22 cellular contexts compared by ENCODE assay signal in genomic region chr10:27138277-27138676, GRCh38.
"Had no signal": no experiment of that assay in that cellular context is flagged by ENCODE, and none has a peak within 500 bp of the region (broad histone marks: within the 10 kb centered on the region; RNA-seq: fewer than 3 reads in every experiment).

No MANE protein-coding gene starts in this region.

- H3K4me3 Mint-ChIP-seq: activated CD4-positive, alpha-beta memory T cell treated with anti-CD3 and anti-CD28 coated beads for 36 hours; activated CD4-positive, alpha-beta T cell treated with anti-CD3 and anti-CD28 coated beads, Interleukin-2, amount 10 ng/mL, durations not matched to agents 7 days and 5 days; activated naive CD4-positive, alpha-beta T cell treated with anti-CD3 and anti-CD28 coated beads, Interleukin-2, amount 10 ng/mL, durations not matched to agents 7 days and 5 days; activated naive CD8-positive, alpha-beta T cell treated with anti-CD3 and anti-CD28 coated beads for 36 hours had no signal

- H3K27ac ChIP-seq: adrenal gland had no signal

- H3K27me3 Mint-ChIP-seq: activated CD4-positive, alpha-beta memory T cell treated with anti-CD3 and anti-CD28 coated beads for 36 hours; activated CD4-positive, alpha-beta T cell treated with anti-CD3 and anti-CD28 coated beads, Interleukin-2, amount 10 ng/mL, durations not matched to agents 7 days and 5 days; activated naive CD4-positive, alpha-beta T cell treated with anti-CD3 and anti-CD28 coated beads, Interleukin-2, amount 10 ng/mL, durations not matched to agents 7 days and 5 days; activated naive CD8-positive, alpha-beta T cell treated with anti-CD3 and anti-CD28 coated beads for 36 hours had no signal

- H3K27me3 ChIP-seq: adrenal gland had no signal

- H3K4me3 ChIP-seq: adrenal gland, K562 had no signal

- H3K27ac Mint-ChIP-seq: activated CD4-positive, alpha-beta memory T cell treated with anti-CD3 and anti-CD28 coated beads for 36 hours; activated CD4-positive, alpha-beta T cell treated with anti-CD3 and anti-CD28 coated beads, Interleukin-2, amount 10 ng/mL, durations not matched to agents 7 days and 5 days; activated naive CD4-positive, alpha-beta T cell treated with anti-CD3 and anti-CD28 coated beads, Interleukin-2, amount 10 ng/mL, durations not matched to agents 7 days and 5 days; activated naive CD8-positive, alpha-beta T cell treated with anti-CD3 and anti-CD28 coated beads for 36 hours; activated T-helper 2 cell treated with anti-CD3 and anti-CD28 coated beads, Interferon-gamma antibody, Interleukin-2, Interleukin-4, amounts not matched to agents 10 μg/mL and 5 μg/mL and 100 μg/mL, durations not matched to agents 14 hours and 24 hours and 36 hours had no signal

- DNase-seq: activated CD4-positive, alpha-beta memory T cell treated with anti-CD3 and anti-CD28 coated beads for 36 hours; activated CD4-positive, alpha-beta T cell treated with anti-CD3 and anti-CD28 coated beads, Interleukin-2, amount 10 ng/mL, durations not matched to agents 7 days and 5 days; activated CD4-positive, CD25-positive, alpha-beta regulatory T cell; activated CD8-positive, alpha-beta memory T cell treated with anti-CD3 and anti-CD28 coated beads for 24 hours; activated gamma-delta T cell treated with Interleukin-2 at 50 U/mL for 16 hours; activated naive CD4-positive, alpha-beta T cell treated with anti-CD3 and anti-CD28 coated beads, Interleukin-2, amount 10 ng/mL, durations not matched to agents 7 days and 5 days; activated naive CD8-positive, alpha-beta T cell treated with anti-CD3 and anti-CD28 coated beads for 36 hours; activated T-cell treated with anti-CD3 and anti-CD28 coated beads, Interleukin-2, amount 50 U/mL, for 48 hours; adrenal gland; anterior cingulate cortex; cerebellar nuclear complex; Kasumi-1; NCI-H1105 treated with DMSO at 0.1 percent for 48 hours; NCI-H1436 treated with DMSO at 0.1 percent for 48 hours; NCI-H187; NCI-H2081; NCI-H510A treated with DMSO at 0.1 percent for 48 hours; NCI-H69; T-helper 2 cell; T1000 had no signal

- H3K4me1 Mint-ChIP-seq: activated CD4-positive, alpha-beta T cell treated with anti-CD3 and anti-CD28 coated beads, Interleukin-2, amount 10 ng/mL, durations not matched to agents 7 days and 5 days; activated naive CD4-positive, alpha-beta T cell treated with anti-CD3 and anti-CD28 coated beads, Interleukin-2, amount 10 ng/mL, durations not matched to agents 7 days and 5 days; activated naive CD8-positive, alpha-beta T cell treated with anti-CD3 and anti-CD28 coated beads for 36 hours had no signal

- ATAC-seq: K562 had no signal

- H3K9me3 ChIP-seq: adrenal gland had no signal
